In genomic region chr2:95062247-95062646, GRCh38 we compare ENCODE assay signal across 13 cellular contexts. TPM values are rescaled to one million over a fixed set of nuclear protein-coding genes. Genes with fewer than 3 reads are reported as not detected.
A peak's percentile ranks its signal among the peaks of the same experiment; 100 is the strongest.
DNase-seq lines count a peak whose midpoint lies in the region.
"Had no signal": no experiment of that assay in that cellular context is flagged by ENCODE, and none has a peak within 500 bp of the region (broad histone marks: within the 10 kb centered on the region; RNA-seq: fewer than 3 reads in every experiment).

No MANE protein-coding gene starts in this region.

- H3K27ac Mint-ChIP-seq in activated naive CD4-positive, alpha-beta T cell treated with anti-CD3 and anti-CD28 coated beads for 36 hours, result peak overlapping the region; percentile 75
- H3K27ac Mint-ChIP-seq in activated CD4-positive, alpha-beta memory T cell treated with anti-CD3 and anti-CD28 coated beads, Interleukin-2, amount 10 ng/mL, durations not matched to agents 7 days and 5 days, result peak overlapping the region; percentile 78

- no peak for DNase-seq in activated naive CD4-positive, alpha-beta T cell treated with anti-CD3 and anti-CD28 coated beads for 36 hours
- no peak for DNase-seq in activated naive CD4-positive, alpha-beta T cell treated with Interleukin-2 at 50 U/mL for 16 hours
- no peak for DNase-seq in activated CD4-positive, alpha-beta memory T cell treated with anti-CD3 and anti-CD28 coated beads, Interleukin-2, amount 10 ng/mL, durations not matched to agents 7 days and 5 days
- DNase-seq in ecto neural progenitor cell (ENCODE audit: low spot score) (peak; percentile 28), substantia nigra (lab: John Stamatoyannopoulos, UW) (no peak), retina (no peak), DMS53 treated with DMSO at 0.1 percent for 48 hours (lab: John Stamatoyannopoulos, UW; ENCODE audit: unreplicated experiment) (no peak), DMS 273 (lab: John Stamatoyannopoulos, UW; ENCODE audit: unreplicated experiment) (no peak)
- DNase-seq: DMS 273 treated with DMSO at 0.1 percent for 48 hours, IMR-90, NCI-H1092 treated with DMSO at 0.1 percent for 48 hours had no signal

- peaks cover 35% of the 10 kb centered on the region for H3K4me1 Mint-ChIP-seq in activated naive CD4-positive, alpha-beta T cell treated with anti-CD3 and anti-CD28 coated beads for 36 hours (ENCODE audit: low read depth)
- H3K4me1 Mint-ChIP-seq in activated CD4-positive, alpha-beta memory T cell treated with anti-CD3 and anti-CD28 coated beads, Interleukin-2, amount 10 ng/mL, durations not matched to agents 7 days and 5 days, result peaks cover 35% of the 10 kb centered on the region

- no peaks in the 10 kb centered on the region for H3K36me3 Mint-ChIP-seq in activated naive CD4-positive, alpha-beta T cell treated with anti-CD3 and anti-CD28 coated beads for 36 hours (ENCODE audit: low read depth)
- H3K36me3 Mint-ChIP-seq in activated CD4-positive, alpha-beta memory T cell treated with anti-CD3 and anti-CD28 coated beads, Interleukin-2, amount 10 ng/mL, durations not matched to agents 7 days and 5 days (ENCODE audit: low read depth), result no peaks in the 10 kb centered on the region

- no peaks in the 10 kb centered on the region for H3K27me3 Mint-ChIP-seq in activated naive CD4-positive, alpha-beta T cell treated with anti-CD3 and anti-CD28 coated beads for 36 hours (ENCODE audit: low read depth)
- no peaks in the 10 kb centered on the region for H3K27me3 Mint-ChIP-seq in activated CD4-positive, alpha-beta memory T cell treated with anti-CD3 and anti-CD28 coated beads, Interleukin-2, amount 10 ng/mL, durations not matched to agents 7 days and 5 days

- POLR2A ChIA-PET in activated CD4-positive, alpha-beta memory T cell treated with anti-CD3 and anti-CD28 coated beads, Interleukin-2, amount 10 ng/mL, durations not matched to agents 7 days and 5 days (lab: Charles Lee), result interaction anchor here (1.1 to 17.9 kb wide), 5 partner anchors 8 to 59 kb away, joined by 3 to 286 read pairs (median 9); partner anchors contain the start of gene MAL

- H3K27ac ChIP-seq in substantia nigra (ENCODE audit: low read depth, low read length, poor library complexity, severe bottlenecking), result peak overlapping the region; percentile 100
- H3K27ac ChIP-seq: SK-N-MC had no signal

- H3K9me3 Mint-ChIP-seq in activated naive CD4-positive, alpha-beta T cell treated with anti-CD3 and anti-CD28 coated beads for 36 hours, result no peaks in the 10 kb centered on the region
- H3K9me3 Mint-ChIP-seq in activated CD4-positive, alpha-beta memory T cell treated with anti-CD3 and anti-CD28 coated beads, Interleukin-2, amount 10 ng/mL, durations not matched to agents 7 days and 5 days, result no peaks in the 10 kb centered on the region

- peak overlapping the region; percentile 20 for H3K4me3 Mint-ChIP-seq in activated naive CD4-positive, alpha-beta T cell treated with anti-CD3 and anti-CD28 coated beads for 36 hours
- H3K4me3 Mint-ChIP-seq in activated CD4-positive, alpha-beta memory T cell treated with anti-CD3 and anti-CD28 coated beads, Interleukin-2, amount 10 ng/mL, durations not matched to agents 7 days and 5 days, result no peak overlapping the region

- CTCF ChIA-PET in activated naive CD4-positive, alpha-beta T cell treated with anti-CD3 and anti-CD28 coated beads for 36 hours (lab: Charles Lee), result interaction anchor here (1.2 to 17.7 kb wide), 7 partner anchors 9 to 72 kb away, joined by 3 to 241 read pairs (median 6); no protein-coding TSS in a partner anchor
- CTCF ChIA-PET in activated CD4-positive, alpha-beta memory T cell treated with anti-CD3 and anti-CD28 coated beads, Interleukin-2, amount 10 ng/mL, durations not matched to agents 7 days and 5 days (lab: Charles Lee), result interaction anchor here (0.7 to 6.3 kb wide), 8 partner anchors 8 to 53 kb away, joined by 3 to 58 read pairs (median 8); no protein-coding TSS in a partner anchor

- intact Hi-C loops in activated naive CD4-positive, alpha-beta T cell treated with anti-CD3 and anti-CD28 coated beads for 36 hours (cut with micrococcal nuclease), result loop anchor here (1.0 kb wide), 1 partner anchor 12 kb away; no protein-coding TSS in a partner anchor

RNA-seq across cellular contexts. Expression of gene MAL, which starts 36.7 kb away (rescaled TPM):
- 10 to 100 TPM; 22.3 to 23.5 TPM for total RNA-seq in activated naive CD4-positive, alpha-beta T cell treated with anti-CD3 and anti-CD28 coated beads for 36 hours
- 100 to 1,000 TPM; 202 to 210 TPM for total RNA-seq in activated CD4-positive, alpha-beta memory T cell treated with anti-CD3 and anti-CD28 coated beads, Interleukin-2, amount 10 ng/mL, durations not matched to agents 7 days and 5 days
- total RNA-seq: IMR-90, mammary epithelial cell had no signal

RNA-seq across cellular contexts. Expression of gene MRPS5, which starts 59.4 kb away (rescaled TPM):
- 10 to 100 TPM; 90.4 to 96.0 TPM for total RNA-seq in activated naive CD4-positive, alpha-beta T cell treated with anti-CD3 and anti-CD28 coated beads for 36 hours
- total RNA-seq in activated CD4-positive, alpha-beta memory T cell treated with anti-CD3 and anti-CD28 coated beads, Interleukin-2, amount 10 ng/mL, durations not matched to agents 7 days and 5 days, result 10 to 100 TPM; 66.3 to 68.2 TPM

Comparison
In these comparisons a context has a peak if more than half of its experiments do, and no peak if none do; other contexts are left out.
1. RNA of gene MAL, which starts 36.7 kb away (total RNA-seq): 202 to 210 TPM in activated CD4-positive, alpha-beta memory T cell treated with anti-CD3 and anti-CD28 coated beads, Interleukin-2, amount 10 ng/mL, durations not matched to agents 7 days and 5 days; 22.3 to 23.5 TPM in activated naive CD4-positive, alpha-beta T cell treated with anti-CD3 and anti-CD28 coated beads for 36 hours; every median in the first group is over 4 times any median in the second.